In the genomic region with DNA sequence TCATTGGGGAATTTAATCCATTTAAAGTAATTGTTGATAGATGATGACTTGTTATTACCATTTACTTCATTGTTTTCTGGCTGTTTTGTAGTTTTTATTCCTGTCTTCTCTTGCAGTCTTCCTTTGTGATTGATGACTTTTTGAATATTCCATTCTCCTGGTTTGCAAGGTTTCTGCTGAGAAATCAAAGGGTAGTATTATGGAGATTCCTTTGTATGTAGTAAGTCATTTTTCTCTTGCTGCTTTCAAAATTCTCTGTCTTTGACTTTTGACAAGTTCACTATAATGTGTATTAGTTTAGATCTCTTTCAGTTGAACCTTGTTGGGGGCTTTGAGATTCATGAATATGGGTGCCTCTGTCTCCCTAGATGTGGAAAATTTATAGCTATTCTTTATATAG, we compare ENCODE assay signal across 30 cellular contexts.
"Had no signal": no experiment of that assay in that cellular context is flagged by ENCODE, and none has a peak within 500 bp of the region (broad histone marks: within the 10 kb centered on the region; RNA-seq: fewer than 3 reads in every experiment).

No MANE protein-coding gene starts in this region.

- DNase-seq: activated CD4-positive, alpha-beta memory T cell treated with anti-CD3 and anti-CD28 coated beads, Interleukin-2, amount 10 ng/mL, durations not matched to agents 7 days and 5 days; activated CD4-positive, alpha-beta T cell treated with anti-CD3 and anti-CD28 coated beads for 1 hour; activated CD4-positive, alpha-beta T cell treated with anti-CD3 and anti-CD28 coated beads for 48 hours; activated CD4-positive, CD25-positive, alpha-beta regulatory T cell; activated CD8-positive, alpha-beta memory T cell treated with anti-CD3 and anti-CD28 coated beads for 24 hours; activated CD8-positive, alpha-beta memory T cell treated with anti-CD3 and anti-CD28 coated beads, Interleukin-2, amount 10 ng/mL, durations not matched to agents 7 days and 5 days; activated CD8-positive, alpha-beta memory T cell treated with anti-CD3 and anti-CD28 coated beads, Interleukin-2, amount 50 U/mL, for 48 hours; activated effector memory CD4-positive, alpha-beta T cell treated with Interleukin-2 at 50 U/mL for 16 hours; activated naive CD4-positive, alpha-beta T cell treated with anti-CD3 and anti-CD28 coated beads, Interleukin-2, amount 10 ng/mL, durations not matched to agents 7 days and 5 days; activated naive CD8-positive, alpha-beta T cell treated with anti-CD3 and anti-CD28 coated beads for 36 hours; activated T-cell treated with anti-CD3 and anti-CD28 coated beads, Interleukin-2, amount 50 U/mL, for 48 hours; body of pancreas; Kasumi-1; KG1; MG63; NCI-H1048; NCI-H1105 treated with DMSO at 0.1 percent for 48 hours; NCI-H1436; NCI-H1694; NCI-H1930; NCI-H345; NCI-H524 treated with DMSO at 0.1 percent for 48 hours; SHP77; SJCRH30; T1000; WERI-Rb-1 had no signal

- H3K27me3 ChIP-seq: body of pancreas, breast epithelium, MG63, SJCRH30 had no signal

- H3K4me3 ChIP-seq: body of pancreas, breast epithelium, MG63, SJCRH30, SK-N-MC had no signal

- H3K27ac ChIP-seq: body of pancreas, breast epithelium, SJCRH30, SK-N-MC, WERI-Rb-1 had no signal

- ATAC-seq: activated CD8-positive, alpha-beta memory T cell treated with anti-CD3 and anti-CD28 coated beads, Interleukin-2, amount 10 ng/mL, durations not matched to agents 7 days and 5 days; body of pancreas; Panc1 had no signal

- H3K4me1 ChIP-seq: breast epithelium, SJCRH30 had no signal

- FAIRE-seq: astrocyte had no signal
